16 cellular contexts compared by ENCODE assay signal in the genomic region with DNA sequence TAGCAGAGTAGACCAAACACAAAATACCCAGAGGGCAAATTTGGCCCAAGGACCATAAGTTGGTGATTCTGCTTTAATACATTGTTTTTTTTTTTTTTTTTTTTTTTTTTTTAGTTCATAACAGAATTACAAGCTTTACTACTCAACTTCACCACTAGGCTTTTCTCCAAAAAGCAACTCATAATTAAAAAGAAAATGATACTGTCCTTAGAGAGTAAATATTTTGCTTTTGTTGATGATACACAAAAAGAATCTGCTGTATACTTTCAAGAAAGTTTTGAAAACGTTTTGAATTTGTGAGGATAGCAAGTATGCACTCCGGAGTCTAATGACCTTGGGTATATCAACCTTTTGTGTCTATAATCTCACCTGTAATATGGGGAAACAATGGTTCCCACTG.
DNase-seq lines count a peak whose midpoint lies in the region; ATAC-seq and TF ChIP-seq lines count a peak whose summit lies in the region.
"Had no signal": no experiment of that assay in that cellular context is flagged by ENCODE, and none has a peak within 500 bp of the region (broad histone marks: within the 10 kb centered on the region; RNA-seq: fewer than 3 reads in every experiment).

No MANE protein-coding gene starts in this region.

- no peaks in the 10 kb centered on the region for H3K27me3 Mint-ChIP-seq in endothelial cell (ENCODE audit: unreplicated experiment)
- H3K27me3 Mint-ChIP-seq in progenitor cell of endocrine pancreas: no peaks in the 10 kb centered on the region
- H3K27me3 Mint-ChIP-seq: CD4-positive, CD25-positive, alpha-beta regulatory T cell; IgD-negative memory B cell had no signal

- H3K27ac Mint-ChIP-seq in endothelial cell (ENCODE audit: unreplicated experiment) (no peak overlapping the region), progenitor cell of endocrine pancreas (no peak overlapping the region)
- H3K27ac Mint-ChIP-seq: CD4-positive, CD25-positive, alpha-beta regulatory T cell; IgD-negative memory B cell had no signal

- H3K4me1 Mint-ChIP-seq in endothelial cell (ENCODE audit: unreplicated experiment) (no peaks in the 10 kb centered on the region), progenitor cell of endocrine pancreas (ENCODE audit: low read depth) (no peaks in the 10 kb centered on the region)
- H3K4me1 Mint-ChIP-seq: CD4-positive, CD25-positive, alpha-beta regulatory T cell; IgD-negative memory B cell had no signal

- TF ChIP-seq CTCF in GM12872 (IDR thresholded peaks at IDR 0.05; ENCODE audit: insufficient read depth, low read depth, low read length) (0 out of 3 replicates have a peak, but pooled peaks have one; percentile 5), endothelial cell (IDR thresholded peaks at IDR 0.05; ENCODE audit: unreplicated experiment) (peak; percentile 59), progenitor cell of endocrine pancreas (IDR thresholded peaks at IDR 0.05; ENCODE audit: unreplicated experiment) (peak; percentile 19)

- H3K4me3 Mint-ChIP-seq in endothelial cell (ENCODE audit: unreplicated experiment): no peak overlapping the region
- no peak overlapping the region for H3K4me3 Mint-ChIP-seq in progenitor cell of endocrine pancreas (ENCODE audit: low read depth)
- H3K4me3 Mint-ChIP-seq: CD4-positive, CD25-positive, alpha-beta regulatory T cell; IgD-negative memory B cell had no signal

- peak; percentile 12 for DNase-seq in NAMALWA (ENCODE audit: low spot score)
- no peak for DNase-seq in endothelial cell (ENCODE audit: low spot score)
- no peak for DNase-seq in progenitor cell of endocrine pancreas (ENCODE audit: low spot score, unreplicated experiment)
- DNase-seq in activated CD4-positive, alpha-beta T cell treated with anti-CD3 and anti-CD28 coated beads, Interleukin-2, amount 50 U/mL, for 1 hour: no peak
- DNase-seq in 8988T: no peak
- DNase-seq: ACHN; Calu3; CD4-positive, CD25-positive, alpha-beta regulatory T cell; DMS 273 treated with DMSO at 0.1 percent for 48 hours; DMS79 treated with DMSO at 0.1 percent for 48 hours; EL; HCEC 1CT; KG1 had no signal

- H3K36me3 Mint-ChIP-seq in endothelial cell (ENCODE audit: low read depth, unreplicated experiment) (no peaks in the 10 kb centered on the region), progenitor cell of endocrine pancreas (ENCODE audit: insufficient read depth) (no peaks in the 10 kb centered on the region)
- H3K36me3 Mint-ChIP-seq: CD4-positive, CD25-positive, alpha-beta regulatory T cell; IgD-negative memory B cell had no signal

- no peak for ATAC-seq in GM18502 (IDR thresholded peaks at IDR 0.05; ENCODE audit: poor library complexity, unreplicated experiment)

- no peaks in the 10 kb centered on the region for H3K9me3 Mint-ChIP-seq in endothelial cell (ENCODE audit: unreplicated experiment)
- no peaks in the 10 kb centered on the region for H3K9me3 Mint-ChIP-seq in progenitor cell of endocrine pancreas (ENCODE audit: low read depth)

Comparison
In these comparisons a context has a peak if more than half of its experiments do, and no peak if none do; other contexts are left out.
1. CTCF ChIP-seq: peak in every context shown above with its lines; median percentile 59 in endothelial cell; 19 in progenitor cell of endocrine pancreas; 5 in GM12872.